Comparison of ENCODE assay signal across 1 cellular context in the genomic region with DNA sequence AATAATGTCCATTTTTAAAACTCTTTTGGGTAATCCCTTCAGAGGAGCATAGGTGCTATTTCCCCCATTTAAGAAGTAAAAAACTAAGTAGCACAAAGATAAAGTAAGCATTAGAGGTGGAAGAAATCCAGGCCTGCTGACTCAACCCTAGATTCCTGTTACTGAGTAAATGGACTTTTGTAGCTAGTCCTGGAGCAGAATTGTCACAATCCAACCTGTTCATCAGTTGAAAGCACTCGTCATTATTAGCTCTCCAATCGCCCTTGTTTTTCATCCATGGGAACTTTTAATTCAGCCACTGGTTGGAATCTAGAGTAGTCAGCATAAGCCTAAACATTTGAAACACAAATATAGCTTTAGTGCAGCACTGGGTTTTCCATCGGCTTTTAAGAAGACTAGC.
TF ChIP-seq lines count a peak whose summit lies in the region.

No MANE protein-coding gene starts in this region.

TF ChIP-seq in endothelial cell of umbilical vein, 7 proteins besides CTCF, POLR2A, EP300 and RAD21 (continued from another document):
- TF ChIP-seq GATA2 (IDR thresholded peaks at IDR 0.05; ENCODE audit: insufficient read depth, insufficient read length, low read depth, low read length) (no peak), JUN (IDR thresholded peaks at IDR 0.05; ENCODE audit: borderline replicate concordance, insufficient read depth, insufficient read length, low read depth) (no peak)
